In genomic region chr7:22708677-22709061, GRCh38 we compare ENCODE assay signal across 6 cellular contexts. TPM values are rescaled to one million over a fixed set of nuclear protein-coding genes. Genes with fewer than 3 reads are reported as not detected.
"Had no signal": no experiment of that assay in that cellular context is flagged by ENCODE, and none has a peak within 500 bp of the region (broad histone marks: within the 10 kb centered on the region; RNA-seq: fewer than 3 reads in every experiment).

No MANE protein-coding gene starts in this region.

RNA-seq across cellular contexts. Expression of gene IL6, which starts 18.3 kb away (rescaled TPM):
- total RNA-seq: naive thymus-derived CD8-positive, alpha-beta T cell; neural crest cell; osteocyte; prostate gland; stomach; temporal lobe had no signal
- polyA plus RNA-seq: naive thymus-derived CD8-positive, alpha-beta T cell had no signal
